ENCODE assay signal across 28 cellular contexts in genomic region chr13:113090806-113091205, GRCh38. TPM values are rescaled to one million over a fixed set of nuclear protein-coding genes. Genes with fewer than 3 reads are reported as not detected.
"Had no signal": no experiment of that assay in that cellular context is flagged by ENCODE, and none has a peak within 500 bp of the region (broad histone marks: within the 10 kb centered on the region; RNA-seq: fewer than 3 reads in every experiment).

No MANE protein-coding gene starts in this region.

- H3K4me3 Mint-ChIP-seq: activated CD8-positive, alpha-beta memory T cell treated with anti-CD3 and anti-CD28 coated beads, Interleukin-2, amount 10 ng/mL, durations not matched to agents 7 days and 5 days; activated CD8-positive, alpha-beta T cell treated with anti-CD3 and anti-CD28 coated beads, Interleukin-2, amount 10 ng/mL, durations not matched to agents 7 days and 5 days; activated naive CD8-positive, alpha-beta T cell treated with anti-CD3 and anti-CD28 coated beads, Interleukin-2, amount 10 ng/mL, durations not matched to agents 7 days and 5 days; activated T-cell treated with anti-CD3 and anti-CD28 coated beads, Interleukin-2, amount 50 U/mL, for 24 hours; IgD-negative memory B cell; T-helper 1 cell treated with Interleukin-12 subunit alpha and Interleukin-12 subunit beta and Interleukin-4 antibody, amounts not matched to agents 30 μg/mL and 1 μg/mL, for 36 hours had no signal

- H3K4me1 ChIP-seq: adrenal gland had no signal

- H3K27me3 ChIP-seq: adrenal gland had no signal

- H3K4me1 Mint-ChIP-seq: activated CD8-positive, alpha-beta memory T cell treated with anti-CD3 and anti-CD28 coated beads, Interleukin-2, amount 10 ng/mL, durations not matched to agents 7 days and 5 days; activated naive CD8-positive, alpha-beta T cell treated with anti-CD3 and anti-CD28 coated beads, Interleukin-2, amount 10 ng/mL, durations not matched to agents 7 days and 5 days; IgD-negative memory B cell had no signal

- DNase-seq: activated CD4-positive, alpha-beta T cell treated with anti-CD3 and anti-CD28 coated beads for 48 hours; activated CD4-positive, alpha-beta T cell treated with anti-CD3 and anti-CD28 coated beads, Interleukin-2, amount 50 U/mL, for 4 hours; activated CD4-positive, CD25-positive, alpha-beta regulatory T cell treated with anti-CD3 and anti-CD28 coated beads, Interleukin-2, amount 50 U/mL, for 72 hours; activated CD8-positive, alpha-beta memory T cell treated with anti-CD3 and anti-CD28 coated beads, Interleukin-2, amount 10 ng/mL, durations not matched to agents 7 days and 5 days; activated CD8-positive, alpha-beta T cell treated with anti-CD3 and anti-CD28 coated beads, Interleukin-2, amount 10 ng/mL, durations not matched to agents 7 days and 5 days; activated gamma-delta T cell; activated naive CD4-positive, alpha-beta T cell treated with anti-CD3 and anti-CD28 coated beads, Interleukin-2, amount 50 U/mL, for 16 hours; activated naive CD8-positive, alpha-beta T cell treated with anti-CD3 and anti-CD28 coated beads, Interleukin-2, amount 10 ng/mL, durations not matched to agents 7 days and 5 days; activated T-cell treated with anti-CD3 and anti-CD28 coated beads, Interleukin-2, amount 50 U/mL, for 24 hours; adrenal gland; anterior cingulate cortex; NCI-H1092; NCI-H1417; NCI-H1930; NCI-H2171 treated with DMSO at 0.1 percent for 48 hours; NCI-H345; NCI-H510A; NCI-H526 treated with DMSO at 0.1 percent for 48 hours; NCI-H82; RPMI8226; SHP77 treated with DMSO at 0.1 percent for 48 hours had no signal

- H3K4me3 ChIP-seq: adrenal gland had no signal

- H3K36me3 Mint-ChIP-seq: activated CD8-positive, alpha-beta memory T cell treated with anti-CD3 and anti-CD28 coated beads, Interleukin-2, amount 10 ng/mL, durations not matched to agents 7 days and 5 days; activated naive CD8-positive, alpha-beta T cell treated with anti-CD3 and anti-CD28 coated beads, Interleukin-2, amount 10 ng/mL, durations not matched to agents 7 days and 5 days; IgD-negative memory B cell had no signal

- H3K27ac Mint-ChIP-seq: activated CD8-positive, alpha-beta memory T cell treated with anti-CD3 and anti-CD28 coated beads, Interleukin-2, amount 10 ng/mL, durations not matched to agents 7 days and 5 days; activated CD8-positive, alpha-beta T cell treated with anti-CD3 and anti-CD28 coated beads, Interleukin-2, amount 10 ng/mL, durations not matched to agents 7 days and 5 days; activated naive CD8-positive, alpha-beta T cell treated with anti-CD3 and anti-CD28 coated beads, Interleukin-2, amount 10 ng/mL, durations not matched to agents 7 days and 5 days; activated T-cell treated with anti-CD3 and anti-CD28 coated beads, Interleukin-2, amount 50 U/mL, for 24 hours; IgD-negative memory B cell; T-helper 1 cell treated with Interleukin-12 subunit alpha and Interleukin-12 subunit beta and Interleukin-4 antibody, amounts not matched to agents 30 μg/mL and 1 μg/mL, for 36 hours had no signal

- H3K36me3 ChIP-seq: adrenal gland had no signal

- ATAC-seq: activated CD8-positive, alpha-beta memory T cell treated with anti-CD3 and anti-CD28 coated beads, Interleukin-2, amount 10 ng/mL, durations not matched to agents 7 days and 5 days; activated CD8-positive, alpha-beta T cell treated with anti-CD3 and anti-CD28 coated beads, Interleukin-2, amount 10 ng/mL, durations not matched to agents 7 days and 5 days; Panc1 had no signal

- H3K27ac ChIP-seq: adrenal gland, KMS-11 had no signal

- H3K27me3 Mint-ChIP-seq: activated CD8-positive, alpha-beta memory T cell treated with anti-CD3 and anti-CD28 coated beads, Interleukin-2, amount 10 ng/mL, durations not matched to agents 7 days and 5 days; activated naive CD8-positive, alpha-beta T cell treated with anti-CD3 and anti-CD28 coated beads, Interleukin-2, amount 10 ng/mL, durations not matched to agents 7 days and 5 days; activated T-cell treated with anti-CD3 and anti-CD28 coated beads, Interleukin-2, amount 50 U/mL, for 24 hours; IgD-negative memory B cell had no signal

- H3K9me3 Mint-ChIP-seq: activated naive CD8-positive, alpha-beta T cell treated with anti-CD3 and anti-CD28 coated beads, Interleukin-2, amount 10 ng/mL, durations not matched to agents 7 days and 5 days; activated T-cell treated with anti-CD3 and anti-CD28 coated beads, Interleukin-2, amount 50 U/mL, for 24 hours; IgD-negative memory B cell; T-helper 1 cell treated with Interleukin-12 subunit alpha and Interleukin-12 subunit beta and Interleukin-4 antibody, amounts not matched to agents 30 μg/mL and 1 μg/mL, for 36 hours had no signal

- H3K9me3 ChIP-seq: adrenal gland had no signal

RNA-seq across cellular contexts. Expression of gene F7, which starts 14.8 kb away (rescaled TPM):
- total RNA-seq: activated CD8-positive, alpha-beta memory T cell treated with anti-CD3 and anti-CD28 coated beads, Interleukin-2, amount 10 ng/mL, durations not matched to agents 7 days and 5 days; activated CD8-positive, alpha-beta T cell treated with anti-CD3 and anti-CD28 coated beads, Interleukin-2, amount 10 ng/mL, durations not matched to agents 7 days and 5 days; MCF 10A; OCI-LY7; SK-MEL-5 had no signal

RNA-seq across cellular contexts. Expression of gene F10, which starts 31.8 kb away (rescaled TPM):
- total RNA-seq: activated CD8-positive, alpha-beta memory T cell treated with anti-CD3 and anti-CD28 coated beads, Interleukin-2, amount 10 ng/mL, durations not matched to agents 7 days and 5 days; activated CD8-positive, alpha-beta T cell treated with anti-CD3 and anti-CD28 coated beads, Interleukin-2, amount 10 ng/mL, durations not matched to agents 7 days and 5 days; activated naive CD8-positive, alpha-beta T cell treated with anti-CD3 and anti-CD28 coated beads, Interleukin-2, amount 10 ng/mL, durations not matched to agents 7 days and 5 days; MCF 10A; OCI-LY7; SK-MEL-5 had no signal
